9 cellular contexts compared by ENCODE assay signal in the genomic region with DNA sequence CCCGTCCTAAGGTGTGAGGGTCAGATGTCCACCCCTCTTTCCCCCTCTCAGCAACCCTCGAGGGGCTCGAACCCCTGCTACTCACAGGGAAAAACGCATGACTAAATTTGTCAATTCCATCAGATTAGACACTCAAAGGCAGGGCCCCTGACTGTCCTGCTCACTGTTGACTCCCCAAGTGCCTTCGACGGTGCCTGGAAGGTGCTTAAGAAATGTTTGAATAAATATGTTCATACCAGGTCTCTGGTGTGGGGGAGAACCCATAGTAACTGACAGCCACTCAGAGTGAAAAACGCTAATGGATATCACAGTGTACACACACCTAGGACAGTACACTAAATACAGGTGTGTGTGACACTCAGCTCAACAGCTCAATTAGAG. TPM values are rescaled to one million over a fixed set of nuclear protein-coding genes. Genes with fewer than 3 reads are reported as not detected.
DNase-seq lines count a peak whose midpoint lies in the region.
"Had no signal": no experiment of that assay in that cellular context is flagged by ENCODE, and none has a peak within 500 bp of the region (broad histone marks: within the 10 kb centered on the region; RNA-seq: fewer than 3 reads in every experiment).

No MANE protein-coding gene starts in this region.

- H3K36me3 ChIP-seq in SK-N-MC (ENCODE audit: insufficient read depth, low read length), result no peaks in the 10 kb centered on the region

- H3K9me3 Mint-ChIP-seq in immature natural killer cell, result no peaks in the 10 kb centered on the region

- H3K9me3 ChIP-seq in SK-N-MC (ENCODE audit: low read depth, low read length), result no peaks in the 10 kb centered on the region

- peaks cover 18 to 22% of the 10 kb centered on the region in 2 donors for H3K4me1 Mint-ChIP-seq in immature natural killer cell

- DNase-seq in DMS153 (lab: John Stamatoyannopoulos, UW) (peak; percentile 25), SK-N-MC (ENCODE audit: low read depth, low spot score) (no peak), immature natural killer cell (no peak), DMS 273 (lab: John Stamatoyannopoulos, UW; ENCODE audit: unreplicated experiment) (no peak), kidney tubule cell (ENCODE audit: low spot score) (no peak), NCI-H526 treated with DMSO at 0.1 percent for 48 hours (lab: John Stamatoyannopoulos, UW) (no peak), SIG-M5 (lab: John Stamatoyannopoulos, UW) (no peak)
- DNase-seq: OCI-M1 had no signal

- H3K36me3 Mint-ChIP-seq in immature natural killer cell, result peaks cover 7 to 24% (median 13%) of the 10 kb centered on the region in 3 donors

- no peak overlapping the region for H3K27ac Mint-ChIP-seq in immature natural killer cell

- H3K4me3 ChIP-seq in SK-N-MC (no peak overlapping the region), skin epidermis (no peak overlapping the region)

- H3K9ac ChIP-seq in SK-N-MC (ENCODE audit: insufficient read length), result no peak overlapping the region

- peak overlapping the region in 4 of 5 donors; percentile 17 to 59 (median 34) for H3K4me3 Mint-ChIP-seq in immature natural killer cell

- H3K27me3 Mint-ChIP-seq in immature natural killer cell (ENCODE audit: low read depth in 3 of 3), result peaks cover 4 to 25% (median 6%) of the 10 kb centered on the region in 3 donors

- H3K27ac ChIP-seq in SK-N-MC, result peak overlapping the region; percentile 72; the same call in 1 of the 2 replicates
- H3K27ac ChIP-seq in skin epidermis, result peak overlapping the region in 18 of 21 experiments; percentile 19 to 95 (median 87)

RNA-seq across cellular contexts. Expression of a gene that starts 39.7 kb away (rescaled TPM):
- 10 to 100 TPM; 36.6 to 90.0 (median 39.5) TPM for polyA plus RNA-seq in immature natural killer cell
